17 cellular contexts compared by ENCODE assay signal in genomic region chr3:37519661-37520060, GRCh38.
"Had no signal": no experiment of that assay in that cellular context is flagged by ENCODE, and none has a peak within 500 bp of the region (broad histone marks: within the 10 kb centered on the region; RNA-seq: fewer than 3 reads in every experiment).

No MANE protein-coding gene starts in this region.

- H3K27ac Mint-ChIP-seq: activated naive CD4-positive, alpha-beta T cell treated with anti-CD3 and anti-CD28 coated beads, Interleukin-2, amount 50 U/mL, for 72 hours; brain; endodermal cell; mesothelial cell of epicardium; naive B cell; stimulated activated memory B cell treated with anti-CD40 and anti-IgM and Interleukin-4, amounts not matched to agents 10 μg/mL and 1 μg/mL and 100 μg/mL, for 72 hours had no signal

- H3K4me1 Mint-ChIP-seq: naive B cell; stimulated activated memory B cell treated with anti-CD40 and anti-IgM and Interleukin-4, amounts not matched to agents 10 μg/mL and 1 μg/mL and 100 μg/mL, for 72 hours had no signal

- ATAC-seq: activated CD4-positive, CD25-positive, alpha-beta regulatory T cell treated with anti-CD3 and anti-CD28 coated beads, Interleukin-2, amount 50 U/mL, for 24 hours; activated naive CD4-positive, alpha-beta T cell treated with anti-CD3 and anti-CD28 coated beads, Interleukin-2, amount 50 U/mL, for 72 hours; stimulated activated memory B cell treated with anti-CD40 and anti-IgM and Interleukin-4, amounts not matched to agents 10 μg/mL and 1 μg/mL and 100 μg/mL, for 72 hours had no signal

- H3K4me3 Mint-ChIP-seq: brain; endodermal cell; mesothelial cell of epicardium; naive B cell; stimulated activated memory B cell treated with anti-CD40 and anti-IgM and Interleukin-4, amounts not matched to agents 10 μg/mL and 1 μg/mL and 100 μg/mL, for 72 hours had no signal

- H3K27ac ChIP-seq: parathyroid adenoma, SK-N-MC had no signal

- H3K27me3 ChIP-seq: spleen, tibial artery had no signal

- H3K27me3 Mint-ChIP-seq: brain, naive B cell had no signal

- H3K9me3 ChIP-seq: spleen, tibial artery had no signal

- H2AFZ ChIP-seq: parathyroid adenoma had no signal

- H3K4me1 ChIP-seq: parathyroid adenoma had no signal

- H3K4me3 ChIP-seq: SK-N-MC, spleen, tibial artery had no signal

- H3K79me2 ChIP-seq: parathyroid adenoma had no signal

- DNase-seq: activated CD4-positive, alpha-beta T cell treated with anti-CD3 and anti-CD28 coated beads, Interleukin-2, amount 50 U/mL, for 4 hours; activated T-cell treated with anti-CD3 and anti-CD28 coated beads, Interleukin-2, amount 50 U/mL, for 1 hour; amniotic stem cell; dermis blood vessel endothelial cell; endodermal cell; glutamatergic neuron; naive B cell; spleen; stimulated activated CD4-positive, alpha-beta T cell treated with anti-CD3 and anti-CD28 coated beads, Interleukin-1b, Interleukin-23, amount 100 ng/mL, for 48 hours had no signal

- H3K36me3 Mint-ChIP-seq: activated naive CD4-positive, alpha-beta T cell treated with anti-CD3 and anti-CD28 coated beads, Interleukin-2, amount 50 U/mL, for 72 hours; naive B cell; stimulated activated memory B cell treated with anti-CD40 and anti-IgM and Interleukin-4, amounts not matched to agents 10 μg/mL and 1 μg/mL and 100 μg/mL, for 72 hours had no signal
